Comparison of ENCODE assay signal across 8 cellular contexts in the genomic region with DNA sequence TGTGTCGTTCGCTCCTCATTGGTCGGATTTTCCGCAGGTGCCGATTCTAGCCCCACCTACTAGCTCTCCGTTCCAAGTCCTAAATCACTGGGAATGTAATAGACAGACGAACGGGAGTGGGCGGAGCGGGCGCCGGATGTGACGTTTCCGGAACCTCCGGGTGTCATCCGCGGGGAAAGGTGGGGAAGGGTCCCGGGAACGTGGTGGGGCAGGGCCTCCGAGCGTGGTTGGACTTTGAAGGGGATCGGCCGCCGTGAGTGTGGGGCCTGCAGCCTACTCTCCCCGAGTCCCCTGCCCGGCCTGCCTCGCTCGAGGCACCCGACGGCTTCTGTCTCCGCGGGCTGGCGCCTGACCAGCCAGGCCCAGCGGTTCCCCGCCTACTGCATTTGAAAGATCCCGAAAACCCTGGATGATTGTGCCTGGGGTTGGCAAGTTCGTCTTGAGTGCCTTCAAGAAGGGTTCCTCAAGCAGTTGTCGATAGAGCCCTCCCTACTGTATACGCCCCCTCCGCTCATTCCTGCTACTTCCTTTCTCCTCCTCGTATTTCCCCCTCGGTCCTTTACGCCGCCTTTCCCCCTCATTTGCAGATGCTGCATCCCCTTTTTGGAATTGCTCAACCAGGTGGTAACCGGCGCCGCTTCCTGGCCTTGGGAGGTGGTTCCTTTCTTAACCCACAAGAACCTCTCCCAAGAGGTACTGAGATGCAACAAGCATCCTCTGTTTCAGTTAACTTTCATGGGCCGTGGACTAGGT. TPM values are rescaled to one million over a fixed set of nuclear protein-coding genes. Genes with fewer than 3 reads are reported as not detected.
DNase-seq lines count a peak whose midpoint lies in the region; ATAC-seq and TF ChIP-seq lines count a peak whose summit lies in the region.

Gene STAMBP (plus strand): TSS at position 144 of the 753 bp plus-strand sequence. CDS start 1,896 bp downstream, outside the sequence.

- H3K36me3 ChIP-seq in DND-41 (ENCODE audit: insufficient read depth, low read length) (peaks cover 28% of the 10 kb centered on the region), GM23248 (ENCODE audit: low read depth) (0 out of 2 replicates have a peak, but pooled peaks cover 5% of the 10 kb centered on the region), esophagus squamous epithelium (peaks cover 5 to 20% (median 5%) of the 10 kb centered on the region in 3 donors)

- H3K9me3 Mint-ChIP-seq in activated T-helper 1 cell treated with anti-CD3 and anti-CD28 coated beads, Interleukin-12 subunit alpha, Interleukin-12 subunit beta, Interleukin-2, Interleukin-4 antibody, amounts not matched to agents 30 ng/mL and 10 ng/mL and 1 ng/mL, durations not matched to agents 14 hours and 24 hours and 36 hours: no peaks in the 10 kb centered on the region

- H3K27me3 Mint-ChIP-seq in activated T-helper 1 cell treated with anti-CD3 and anti-CD28 coated beads, Interleukin-12 subunit alpha, Interleukin-12 subunit beta, Interleukin-2, Interleukin-4 antibody, amounts not matched to agents 30 ng/mL and 10 ng/mL and 1 ng/mL, durations not matched to agents 14 hours and 24 hours and 36 hours (ENCODE audit: insufficient read depth): peaks cover 5% of the 10 kb centered on the region

- peaks cover 46% of the 10 kb centered on the region for H3K79me2 ChIP-seq in DND-41 (ENCODE audit: insufficient read depth, low read length)
- H3K79me2 ChIP-seq in GM23248 (ENCODE audit: insufficient read depth): no peaks in the 10 kb centered on the region

- TF ChIP-seq CTCF in DND-41 (IDR thresholded peaks at IDR 0.05; ENCODE audit: borderline replicate concordance, extremely low read depth, low read length, poor library complexity, severe bottlenecking): no peak
- no peak for TF ChIP-seq CTCF in esophagus squamous epithelium (IDR thresholded peaks at IDR 0.05)

- peak; percentile 95 for ATAC-seq in DND-41 (ENCODE audit: insufficient read depth, low read depth)

- in situ Hi-C loops in GM23248 (cut with MboI): no loop called here

- no peaks in the 10 kb centered on the region for H3K9me2 ChIP-seq in GM23248 (ENCODE audit: insufficient read depth)

- H3K4me2 ChIP-seq in DND-41 (ENCODE audit: insufficient read depth, low read length) (peak within 1 kb of the TSS; percentile 72), GM23248 (ENCODE audit: unreplicated experiment) (peak within 1 kb of the TSS; percentile 74)

- H3K27ac Mint-ChIP-seq in activated T-helper 1 cell treated with anti-CD3 and anti-CD28 coated beads, Interleukin-12 subunit alpha, Interleukin-12 subunit beta, Interleukin-2, Interleukin-4 antibody, amounts not matched to agents 30 ng/mL and 10 ng/mL and 1 ng/mL, durations not matched to agents 14 hours and 24 hours and 36 hours: peak within 1 kb of the TSS; percentile 99

- H3K4me1 Mint-ChIP-seq in activated T-helper 1 cell treated with anti-CD3 and anti-CD28 coated beads, Interleukin-12 subunit alpha, Interleukin-12 subunit beta, Interleukin-2, Interleukin-4 antibody, amounts not matched to agents 30 ng/mL and 10 ng/mL and 1 ng/mL, durations not matched to agents 14 hours and 24 hours and 36 hours (ENCODE audit: low read depth): peaks cover 59% of the 10 kb centered on the region

- H2AFZ ChIP-seq in DND-41 (ENCODE audit: low read depth, low read length) (peak within 1 kb of the TSS; percentile 95), GM23248 (peak within 1 kb of the TSS; percentile 86)

- peak in 3 of 4 donors; percentile 32 to 88 (median 62) for TF ChIP-seq POLR2A in esophagus squamous epithelium (IDR thresholded peaks at IDR 0.05)

- WGBS in GM23248 (ENCODE audit: low coverage in 1 of 2, low lambda C conversion rate in 2 of 2, missing lambda C conversion rate in 2 of 2), 2 experiments: 3% methylated on average over 45 to 48 of the region's 48 CpGs
- 1% methylated on average over 21 to 23 of the region's 48 CpGs for WGBS in esophagus squamous epithelium, 2 donors

- H3K9ac ChIP-seq in DND-41 (ENCODE audit: low read depth, low read length): peak within 1 kb of the TSS; percentile 75
- peak within 1 kb of the TSS; percentile 76 for H3K9ac ChIP-seq in GM23248

- peak within 1 kb of the TSS; percentile 72 to 79 for H3K4me3 ChIP-seq in DND-41 (ENCODE audit: low read depth in 1 of 2, low read length in 2 of 2)
- H3K4me3 ChIP-seq in GM23248: peak within 1 kb of the TSS; percentile 73
- H3K4me3 ChIP-seq in esophagus squamous epithelium: peak within 1 kb of the TSS; percentile 63 to 97 (median 80)

- intact Hi-C loops in activated T-helper 1 cell treated with anti-CD3 and anti-CD28 coated beads, Interleukin-12 subunit alpha, Interleukin-12 subunit beta, Interleukin-2, Interleukin-4 antibody, amounts not matched to agents 30 ng/mL and 10 ng/mL and 1 ng/mL, durations not matched to agents 14 hours and 24 hours and 36 hours (cut with micrococcal nuclease): loop anchor here (1.0 to 2.0 kb wide), 8 partner anchors 97 to 626 kb away; partner anchors contain the start of genes BOLA3, DGUOK, INO80B and MOB1A
- intact Hi-C loops in esophagus squamous epithelium (cut with DNase I): loop anchor here (10.0 kb wide), 2 partner anchors 166 to 316 kb away; partner anchors contain the start of gene BOLA3

- H3K9me3 ChIP-seq in DND-41 (ENCODE audit: insufficient read depth, low read length, severe bottlenecking) (no peaks in the 10 kb centered on the region), GM23248 (ENCODE audit: low read depth) (no peaks in the 10 kb centered on the region), esophagus squamous epithelium (no peaks in the 10 kb centered on the region)

- no peaks in the 10 kb centered on the region for H4K20me1 ChIP-seq in DND-41 (ENCODE audit: insufficient read depth, low read length)
- no peaks in the 10 kb centered on the region for H4K20me1 ChIP-seq in GM23248 (ENCODE audit: insufficient read depth)

- H3K4me3 Mint-ChIP-seq in activated T-helper 1 cell treated with anti-CD3 and anti-CD28 coated beads, Interleukin-12 subunit alpha, Interleukin-12 subunit beta, Interleukin-2, Interleukin-4 antibody, amounts not matched to agents 30 ng/mL and 10 ng/mL and 1 ng/mL, durations not matched to agents 14 hours and 24 hours and 36 hours: peak within 1 kb of the TSS; percentile 98

- H3K27ac ChIP-seq in DND-41 (ENCODE audit: low read length) (peak within 1 kb of the TSS; percentile 70), GM23248 (peak within 1 kb of the TSS; percentile 36), esophagus squamous epithelium (peak within 1 kb of the TSS; percentile 93 to 99 (median 98))

- DNase-seq in DND-41: peak; percentile 96
- peak; percentile 97 for DNase-seq in GM23248
- DNase-seq in Kasumi-1 (lab: John Stamatoyannopoulos, UW): peak; percentile 98
- DNase-seq in RPMI7951 (ENCODE audit: low read depth): peak; percentile 95
- DNase-seq in activated T-helper 1 cell treated with anti-CD3 and anti-CD28 coated beads, Interleukin-12 subunit alpha, Interleukin-12 subunit beta, Interleukin-2, Interleukin-4 antibody, amounts not matched to agents 30 ng/mL and 10 ng/mL and 1 ng/mL, durations not matched to agents 14 hours and 24 hours and 36 hours (ENCODE audit: low spot score): peak; percentile 90
- DNase-seq in esophagus squamous epithelium (lab: John Stamatoyannopoulos, UW): peak; percentile 67
- peak; percentile 95 for DNase-seq in myocyte (ENCODE audit: low read depth)
- DNase-seq in stimulated activated CD8-positive, alpha-beta memory T cell treated with anti-CD3 and anti-CD28 coated beads, Interleukin-7, amount 100 ng/mL, for 48 hours (ENCODE audit: extremely low read depth in 1 of 2, low read depth in 1 of 2): peak; percentile 70 to 90

- no peaks in the 10 kb centered on the region for H3K27me3 ChIP-seq in DND-41 (ENCODE audit: insufficient read depth, low read length, poor library complexity)
- H3K27me3 ChIP-seq in GM23248 (replicated peaks; ENCODE audit: insufficient read depth): no peaks in the 10 kb centered on the region
- H3K27me3 ChIP-seq in esophagus squamous epithelium: no peaks in the 10 kb centered on the region

- H3F3A ChIP-seq in GM23248 (ENCODE audit: insufficient read depth): peaks cover 37% of the 10 kb centered on the region

- H3K4me1 ChIP-seq in DND-41 (ENCODE audit: insufficient read depth, low read length): peaks cover 47% of the 10 kb centered on the region
- H3K4me1 ChIP-seq in GM23248 (ENCODE audit: insufficient read depth): peaks cover 32% of the 10 kb centered on the region
- peaks cover 28 to 54% (median 29%) of the 10 kb centered on the region in 3 donors for H3K4me1 ChIP-seq in esophagus squamous epithelium

- H3K36me3 Mint-ChIP-seq in activated T-helper 1 cell treated with anti-CD3 and anti-CD28 coated beads, Interleukin-12 subunit alpha, Interleukin-12 subunit beta, Interleukin-2, Interleukin-4 antibody, amounts not matched to agents 30 ng/mL and 10 ng/mL and 1 ng/mL, durations not matched to agents 14 hours and 24 hours and 36 hours (ENCODE audit: low read depth): peaks cover 27% of the 10 kb centered on the region

RNA-seq across cellular contexts. Expression of gene STAMBP, which starts in this region (rescaled TPM):
- 16.8 and 24.4 TPM in 2 replicates for total RNA-seq in GM23248 (2014; rRNA removed; shearing (Covaris generic))
- polyA plus RNA-seq in GM23248 (2016; fragmentation: Nextera tagmentation; extraction: Ambion mirVana): 35.9 and 36.0 TPM in 2 replicates
- 39.6 and 50.2 TPM in 2 replicates for total RNA-seq in RPMI7951 (2014; rRNA removed; shearing (Covaris generic))
- total RNA-seq in activated T-helper 1 cell treated with anti-CD3 and anti-CD28 coated beads, Interleukin-12 subunit alpha, Interleukin-12 subunit beta, Interleukin-2, Interleukin-4 antibody, amounts not matched to agents 30 ng/mL and 10 ng/mL and 1 ng/mL, durations not matched to agents 14 hours and 24 hours and 36 hours: 50.8 and 56.0 TPM in 2 replicates
- total RNA-seq in esophagus squamous epithelium (10 to 100 TPM; 23.5 to 36.8 (median 32.5) TPM), myocyte (1,045 and 1,591 TPM in 2 replicates)
- polyA plus RNA-seq in myocyte (2012): 548 TPM

Comparison
In these comparisons a context has a peak if more than half of its experiments do, and no peak if none do; other contexts are left out.
1. Peak in every context shown above with its lines: DNase-seq, ATAC-seq, H3K4me3 ChIP-seq and H3K27ac ChIP-seq.
2. RNA of gene STAMBP (total RNA-seq): 1,045 to 1,591 TPM in myocyte; 50.8 to 56.0 TPM in activated T-helper 1 cell treated with anti-CD3 and anti-CD28 coated beads, Interleukin-12 subunit alpha, Interleukin-12 subunit beta, Interleukin-2, Interleukin-4 antibody, amounts not matched to agents 30 ng/mL and 10 ng/mL and 1 ng/mL, durations not matched to agents 14 hours and 24 hours and 36 hours, 39.6 to 50.2 TPM in RPMI7951, 23.5 to 36.8 TPM in esophagus squamous epithelium and 16.8 to 24.4 TPM in GM23248; every median in the first group is over 10 times any median in the second.
3. H3K27ac ChIP-seq: peak in every context shown above with its lines; median percentile 98 in esophagus squamous epithelium; 70 in DND-41; 36 in GM23248.